1 cellular context compared by ENCODE assay signal in the genomic region with DNA sequence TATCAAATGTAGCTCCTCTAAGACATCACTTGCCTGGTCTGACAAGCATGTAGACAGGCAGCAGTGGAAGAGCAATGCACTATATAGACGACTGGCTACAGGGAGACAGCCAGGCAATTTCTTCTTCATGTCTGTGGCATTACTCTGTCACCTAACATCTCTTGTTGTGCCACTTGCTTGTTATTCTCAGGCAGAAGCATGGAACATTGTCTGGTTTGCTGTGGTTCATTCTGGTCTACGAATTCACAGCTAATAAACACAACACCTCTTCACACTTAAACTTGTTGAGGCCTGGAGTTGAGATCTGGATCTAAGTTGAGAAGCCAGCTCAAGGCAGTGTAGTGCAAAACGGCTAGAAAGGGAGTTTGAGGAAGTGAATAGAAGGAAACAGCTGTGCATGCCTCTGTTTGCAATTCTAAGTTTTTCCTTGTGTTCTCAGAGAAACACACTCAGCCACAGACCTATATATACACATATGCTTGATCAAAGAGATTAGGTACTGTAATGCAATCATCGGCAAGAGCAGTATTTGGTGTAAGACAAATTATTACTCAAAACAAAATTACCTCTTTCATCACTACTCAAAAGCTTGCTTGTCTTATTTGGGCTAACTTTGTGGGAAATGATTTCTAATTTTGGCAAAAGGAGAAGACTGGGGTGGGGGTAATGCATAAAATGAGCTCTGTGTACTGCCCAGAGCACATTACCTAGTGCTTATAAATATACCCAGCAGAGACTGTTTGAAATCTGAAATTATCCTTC.
TF ChIP-seq lines count a peak whose summit lies in the region.

No MANE protein-coding gene starts in this region.

TF ChIP-seq in SK-N-SH, 30 proteins besides CTCF, POLR2A, EP300 and RAD21 (continued from another document):
- TF ChIP-seq TAF1 (IDR thresholded peaks at IDR 0.05; ENCODE audit: borderline replicate concordance, low read depth, low read length) (no peak), SIN3A (IDR thresholded peaks at IDR 0.05; ENCODE audit: borderline replicate concordance, low read depth, low read length) (no peak), GABPA (IDR thresholded peaks at IDR 0.05; ENCODE audit: low read depth) (no peak), POLR2AphosphoS5 (IDR thresholded peaks at IDR 0.05; ENCODE audit: low read depth, low read length) (no peak), CHD2 (IDR thresholded peaks at IDR 0.05; ENCODE audit: low read length, partially characterized antibody) (peak; percentile 12), MXI1 (IDR thresholded peaks at IDR 0.05; ENCODE audit: low read depth, low read length) (peak; percentile 58; the same call in 1 of the 2 replicates), RXRA (IDR thresholded peaks at IDR 0.05; ENCODE audit: borderline replicate concordance, low read depth) (no peak), NRF1 (IDR thresholded peaks at IDR 0.05; ENCODE audit: low read depth, low read length) (no peak), FOXM1 (IDR thresholded peaks at IDR 0.05; ENCODE audit: low read depth) (no peak), RCOR1 (IDR thresholded peaks at IDR 0.05; ENCODE audit: low read length) (no peak), GATA2 (CRISPR knock-in tag; IDR thresholded peaks at IDR 0.05) (peak; percentile 74), SMC3 (IDR thresholded peaks at IDR 0.05; ENCODE audit: low read depth, low read length) (no peak)
- TF ChIP-seq, protein P1, sequence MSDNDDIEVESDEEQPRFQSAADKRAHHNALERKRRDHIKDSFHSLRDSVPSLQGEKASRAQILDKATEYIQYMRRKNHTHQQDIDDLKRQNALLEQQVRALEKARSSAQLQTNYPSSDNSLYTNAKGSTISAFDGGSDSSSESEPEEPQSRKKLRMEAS (IDR thresholded peaks at IDR 0.05; ENCODE audit: low read depth), result no peak
- TF ChIP-seq, protein P2, sequence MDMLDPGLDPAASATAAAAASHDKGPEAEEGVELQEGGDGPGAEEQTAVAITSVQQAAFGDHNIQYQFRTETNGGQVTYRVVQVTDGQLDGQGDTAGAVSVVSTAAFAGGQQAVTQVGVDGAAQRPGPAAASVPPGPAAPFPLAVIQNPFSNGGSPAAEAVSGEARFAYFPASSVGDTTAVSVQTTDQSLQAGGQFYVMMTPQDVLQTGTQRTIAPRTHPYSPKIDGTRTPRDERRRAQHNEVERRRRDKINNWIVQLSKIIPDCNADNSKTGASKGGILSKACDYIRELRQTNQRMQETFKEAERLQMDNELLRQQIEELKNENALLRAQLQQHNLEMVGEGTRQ (IDR thresholded peaks at IDR 0.05; ENCODE audit: borderline replicate concordance, low read depth, low read length), result no peak
- TF ChIP-seq, protein P3, sequence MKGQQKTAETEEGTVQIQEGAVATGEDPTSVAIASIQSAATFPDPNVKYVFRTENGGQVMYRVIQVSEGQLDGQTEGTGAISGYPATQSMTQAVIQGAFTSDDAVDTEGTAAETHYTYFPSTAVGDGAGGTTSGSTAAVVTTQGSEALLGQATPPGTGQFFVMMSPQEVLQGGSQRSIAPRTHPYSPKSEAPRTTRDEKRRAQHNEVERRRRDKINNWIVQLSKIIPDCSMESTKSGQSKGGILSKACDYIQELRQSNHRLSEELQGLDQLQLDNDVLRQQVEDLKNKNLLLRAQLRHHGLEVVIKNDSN (IDR thresholded peaks at IDR 0.05; ENCODE audit: borderline replicate concordance, low read depth), result no peak
- TF ChIP-seq, protein P4, sequence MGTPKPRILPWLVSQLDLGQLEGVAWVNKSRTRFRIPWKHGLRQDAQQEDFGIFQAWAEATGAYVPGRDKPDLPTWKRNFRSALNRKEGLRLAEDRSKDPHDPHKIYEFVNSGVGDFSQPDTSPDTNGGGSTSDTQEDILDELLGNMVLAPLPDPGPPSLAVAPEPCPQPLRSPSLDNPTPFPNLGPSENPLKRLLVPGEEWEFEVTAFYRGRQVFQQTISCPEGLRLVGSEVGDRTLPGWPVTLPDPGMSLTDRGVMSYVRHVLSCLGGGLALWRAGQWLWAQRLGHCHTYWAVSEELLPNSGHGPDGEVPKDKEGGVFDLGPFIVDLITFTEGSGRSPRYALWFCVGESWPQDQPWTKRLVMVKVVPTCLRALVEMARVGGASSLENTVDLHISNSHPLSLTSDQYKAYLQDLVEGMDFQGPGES (IDR thresholded peaks at IDR 0.05; ENCODE audit: low read depth, low read length), result no peak
- TF ChIP-seq, protein P5, sequence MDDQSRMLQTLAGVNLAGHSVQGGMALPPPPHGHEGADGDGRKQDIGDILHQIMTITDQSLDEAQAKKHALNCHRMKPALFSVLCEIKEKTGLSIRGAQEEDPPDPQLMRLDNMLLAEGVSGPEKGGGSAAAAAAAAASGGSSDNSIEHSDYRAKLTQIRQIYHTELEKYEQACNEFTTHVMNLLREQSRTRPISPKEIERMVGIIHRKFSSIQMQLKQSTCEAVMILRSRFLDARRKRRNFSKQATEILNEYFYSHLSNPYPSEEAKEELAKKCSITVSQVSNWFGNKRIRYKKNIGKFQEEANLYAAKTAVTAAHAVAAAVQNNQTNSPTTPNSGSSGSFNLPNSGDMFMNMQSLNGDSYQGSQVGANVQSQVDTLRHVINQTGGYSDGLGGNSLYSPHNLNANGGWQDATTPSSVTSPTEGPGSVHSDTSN (IDR thresholded peaks at IDR 0.05), result no peak
